Comparison of ENCODE assay signal across 21 cellular contexts in the genomic region with DNA sequence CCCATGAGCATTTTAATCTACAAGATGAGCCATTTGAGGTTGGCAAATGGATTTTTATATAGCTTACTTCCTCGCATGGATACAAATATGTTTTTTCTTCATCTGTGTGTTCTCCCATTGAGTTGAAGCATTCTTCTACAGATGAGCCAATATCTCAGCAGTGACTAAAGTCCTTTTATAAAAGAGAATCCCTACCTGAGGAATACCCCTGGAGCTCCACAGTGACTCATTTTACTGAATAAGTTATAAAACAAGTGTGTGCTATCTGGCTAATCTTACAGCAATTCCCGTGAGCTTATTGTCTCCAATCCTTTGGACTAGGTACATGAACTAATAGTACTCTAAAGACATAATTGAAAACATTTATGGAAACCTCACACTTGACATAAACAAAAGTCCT.
"Had no signal": no experiment of that assay in that cellular context is flagged by ENCODE, and none has a peak within 500 bp of the region (broad histone marks: within the 10 kb centered on the region; RNA-seq: fewer than 3 reads in every experiment).

No MANE protein-coding gene starts in this region.

- H3K4me1 ChIP-seq: breast epithelium had no signal

- H3K4me3 ChIP-seq: breast epithelium had no signal

- H3K27ac ChIP-seq: breast epithelium had no signal

- H3K9me3 ChIP-seq: breast epithelium had no signal

- H3K27me3 ChIP-seq: breast epithelium had no signal

- DNase-seq: activated B cell treated with CpG ODN at 0.5 μM for 24 hours; activated CD4-positive, alpha-beta T cell treated with anti-CD3 and anti-CD28 coated beads for 1 hour; activated CD4-positive, alpha-beta T cell treated with anti-CD3 and anti-CD28 coated beads, Interleukin-2, amount 10 ng/mL, durations not matched to agents 24 days and 14 days; activated CD4-positive, alpha-beta T cell treated with anti-CD3 and anti-CD28 coated beads, Interleukin-2, amount 50 U/mL, for 48 hours; activated CD8-positive, alpha-beta memory T cell treated with anti-CD3 and anti-CD28 coated beads, Interleukin-2, amount 10 ng/mL, durations not matched to agents 7 days and 5 days; activated effector memory CD4-positive, alpha-beta T cell treated with Interleukin-2 at 50 U/mL for 16 hours; activated naive CD4-positive, alpha-beta T cell; activated T-cell treated with anti-CD3 and anti-CD28 coated beads, Interleukin-2, amount 50 U/mL, for 24 hours; aorta; central memory CD4-positive, alpha-beta T cell; KG1; MM.1S; NCI-H1105 treated with DMSO at 0.1 percent for 48 hours; NCI-H187 treated with DMSO at 0.1 percent for 48 hours; NCI-H345; NK-92 treated with Interleukin-12 subunit alpha and Interleukin-12 subunit beta, amount 100 ng/mL, for 24 hours; OCI-M1; SIG-M5; T-helper 17 cell; T-helper 9 cell had no signal

- ATAC-seq: activated CD8-positive, alpha-beta memory T cell treated with anti-CD3 and anti-CD28 coated beads, Interleukin-2, amount 10 ng/mL, durations not matched to agents 7 days and 5 days; T-helper 17 cell had no signal

- H3K36me3 ChIP-seq: breast epithelium had no signal
